In genomic region chr6:149317656-149318571, GRCh38 we compare ENCODE assay signal across 8 cellular contexts. TPM values are rescaled to one million over a fixed set of nuclear protein-coding genes. Genes with fewer than 3 reads are reported as not detected.
A peak's percentile ranks its signal among the peaks of the same experiment; 100 is the strongest.
DNase-seq lines count a peak whose midpoint lies in the region; ATAC-seq and TF ChIP-seq lines count a peak whose summit lies in the region.

Gene TAB2 (plus strand): TSS chr6:149317712. CDS start chr6:149369998, 52,286 bp downstream.

- H3K36me3 ChIP-seq in RWPE2 (ENCODE audit: low read depth) (no peaks in the 10 kb centered on the region), parathyroid adenoma (ENCODE audit: control insufficient read depth, insufficient read depth, low read length) (no peaks in the 10 kb centered on the region), thyroid gland (no peaks in the 10 kb centered on the region)

- peak; percentile 18 for ATAC-seq in HG03108 (IDR thresholded peaks at IDR 0.05; ENCODE audit: unreplicated experiment)
- ATAC-seq in RWPE2 (ENCODE audit: low read depth) = peak; percentile 38

- intact Hi-C loops in thyroid gland (cut with DNase I) = loop anchor here (10.0 kb wide), 1 partner anchor 107 kb away; no protein-coding TSS in a partner anchor

- H3K27ac ChIP-seq in RWPE2 (ENCODE audit: poor library complexity, severe bottlenecking) (peak within 1 kb of the TSS; percentile 92), parathyroid adenoma (peak within 1 kb of the TSS; percentile 92), thyroid gland (peak within 1 kb of the TSS; percentile 97 to 98 (median 97))

- H3K79me2 ChIP-seq in parathyroid adenoma = no peaks in the 10 kb centered on the region

- DNase-seq in NCI-H526 (lab: John Stamatoyannopoulos, UW) = peak; percentile 21 to 72
- no peak for DNase-seq in NCI-H526 treated with DMSO at 0.1 percent for 48 hours (lab: John Stamatoyannopoulos, UW)
- peak; percentile 63 for DNase-seq in RWPE2 (ENCODE audit: low spot score)
- peak; percentile 54 for DNase-seq in activated gamma-delta T cell treated with Interleukin-2 at 50 U/mL for 16 hours
- peak; percentile 47 for DNase-seq in glomerular visceral epithelial cell (ENCODE audit: extremely low spot score)
- peak; percentile 48 to 54 for DNase-seq in thyroid gland

- TF ChIP-seq CTCF in RWPE2 (IDR thresholded peaks at IDR 0.05; ENCODE audit: poor library complexity, severe bottlenecking) = no peak
- TF ChIP-seq CTCF in parathyroid adenoma (IDR thresholded peaks at IDR 0.05) = no peak
- no peak for TF ChIP-seq CTCF in thyroid gland (IDR thresholded peaks at IDR 0.05)

- peak within 1 kb of the TSS; percentile 98 for H2AFZ ChIP-seq in parathyroid adenoma

- H3K9me3 ChIP-seq in RWPE2 (ENCODE audit: severe bottlenecking) (no peaks in the 10 kb centered on the region), parathyroid adenoma (ENCODE audit: control insufficient read depth, low read length) (no peaks in the 10 kb centered on the region), thyroid gland (no peaks in the 10 kb centered on the region)

- TF ChIP-seq POLR2A in thyroid gland (IDR thresholded peaks at IDR 0.05) = no peak

- H3K4me3 ChIP-seq in RWPE2 (ENCODE audit: severe bottlenecking) (peak within 1 kb of the TSS; percentile 85), parathyroid adenoma (ENCODE audit: low read depth, low read length) (peak within 1 kb of the TSS; percentile 90), thyroid gland (replicated peaks in 1 of 3) (peak within 1 kb of the TSS; percentile 65 to 97 (median 91))

- no peaks in the 10 kb centered on the region for H3K27me3 ChIP-seq in RWPE2 (ENCODE audit: insufficient read depth, poor library complexity, severe bottlenecking)
- H3K27me3 ChIP-seq in parathyroid adenoma (ENCODE audit: control insufficient read depth, insufficient read depth, low read length) = no peaks in the 10 kb centered on the region
- H3K27me3 ChIP-seq in thyroid gland = no peaks in the 10 kb centered on the region

- peak within 1 kb of the TSS; percentile 75 for H3K9ac ChIP-seq in parathyroid adenoma

- WGBS in thyroid gland, 2 donors = 2 to 3% methylated on average over 9 to 12 of the region's 92 CpGs

- peak within 1 kb of the TSS; percentile 83 for H3K4me2 ChIP-seq in parathyroid adenoma (ENCODE audit: low read length)

- H3K4me1 ChIP-seq in RWPE2 (ENCODE audit: insufficient read depth, poor library complexity, severe bottlenecking) (peaks cover 29% of the 10 kb centered on the region), parathyroid adenoma (peaks cover 6% of the 10 kb centered on the region), thyroid gland (peaks cover 24 to 31% of the 10 kb centered on the region in 2 donors)

RNA-seq across cellular contexts. Expression of gene TAB2, which starts in this region (rescaled TPM):
- total RNA-seq in thyroid gland = 10 to 100 TPM; 58.5 to 74.3 (median 64.7) TPM
